In the genomic region with DNA sequence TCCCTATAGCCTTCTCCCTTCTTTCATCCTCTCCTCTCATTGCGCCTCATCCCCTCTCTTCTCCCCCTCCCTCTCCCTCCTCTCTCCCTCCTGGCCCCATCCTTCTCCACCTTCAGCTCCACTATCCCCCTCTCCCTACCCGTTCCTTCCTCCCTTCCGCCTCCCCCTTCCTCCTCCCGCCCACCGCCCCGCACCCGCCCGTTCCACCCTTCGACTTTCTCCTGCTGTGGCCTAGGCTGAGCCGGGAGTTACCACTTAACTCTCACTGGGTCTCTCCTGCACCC, we compare ENCODE assay signal across 10 cellular contexts. TPM values are rescaled to one million over a fixed set of nuclear protein-coding genes. Genes with fewer than 3 reads are reported as not detected.
A peak's percentile ranks its signal among the peaks of the same experiment; 100 is the strongest.
DNase-seq lines count a peak whose midpoint lies in the region; ATAC-seq and TF ChIP-seq lines count a peak whose summit lies in the region.
"Had no signal": no experiment of that assay in that cellular context is flagged by ENCODE, and none has a peak within 500 bp of the region (broad histone marks: within the 10 kb centered on the region; RNA-seq: fewer than 3 reads in every experiment).

No MANE protein-coding gene starts in this region.

- H3K27ac Mint-ChIP-seq in WTC11, result no peak overlapping the region

- ATAC-seq in WTC11 (peak; percentile 33), HG02970 (IDR thresholded peaks at IDR 0.05; ENCODE audit: low FRiP score, unreplicated experiment) (no peak)

- peak overlapping the region; percentile 81 for H3K4me3 ChIP-seq in iPS-18a (ENCODE audit: low read length)
- peak overlapping the region in 6 of 7 experiments; percentile 24 to 46 (median 40) for H3K4me3 ChIP-seq in skin epidermis
- no peak overlapping the region for H3K4me3 ChIP-seq in GM23248

- H3K27me3 Mint-ChIP-seq in WTC11 (ENCODE audit: low read depth), result peaks cover 24% of the 10 kb centered on the region

- no peaks in the 10 kb centered on the region for H4K20me1 ChIP-seq in GM23248 (ENCODE audit: insufficient read depth)

- no peak overlapping the region for H3K4me2 ChIP-seq in GM23248 (ENCODE audit: unreplicated experiment)

- no peak for TF ChIP-seq CTCF in WTC11 (IDR thresholded peaks at IDR 0.05)

- H3K79me2 ChIP-seq in GM23248 (ENCODE audit: insufficient read depth), result no peaks in the 10 kb centered on the region

- H2AFZ ChIP-seq in GM23248, result no peak overlapping the region

- peaks cover 3% of the 10 kb centered on the region for H3K4me1 ChIP-seq in iPS-18a (ENCODE audit: control insufficient read depth, low read depth, low read length)
- H3K4me1 ChIP-seq in GM23248 (ENCODE audit: insufficient read depth), result no peaks in the 10 kb centered on the region

- H3K36me3 ChIP-seq in iPS-18a (ENCODE audit: control insufficient read depth, low read depth, low read length), result no peaks in the 10 kb centered on the region
- no peaks in the 10 kb centered on the region for H3K36me3 ChIP-seq in GM23248 (ENCODE audit: low read depth)

- peaks cover 18% of the 10 kb centered on the region for H3K4me1 Mint-ChIP-seq in WTC11

- 33 to 38% methylated on average over 1 to 10 of the region's 10 CpGs for WGBS in GM23248 (ENCODE audit: low coverage in 1 of 2, low lambda C conversion rate in 2 of 2, missing lambda C conversion rate in 2 of 2), 2 experiments

- H3K9me3 ChIP-seq in iPS-18a (ENCODE audit: control insufficient read depth, low read depth, low read length), result no peaks in the 10 kb centered on the region
- no peaks in the 10 kb centered on the region for H3K9me3 ChIP-seq in GM23248 (ENCODE audit: low read depth)

- no peaks in the 10 kb centered on the region for H3F3A ChIP-seq in GM23248 (ENCODE audit: insufficient read depth)

- POLR2A ChIA-PET in WTC11 (lab: Charles Lee), result interaction anchor here (0.7 to 2.2 kb wide), 7 partner anchors 14 to 104 kb away, joined by 3 to 10 read pairs (median 3); partner anchors contain the start of genes INTS3 and SLC27A3

- H3K27me3 ChIP-seq in iPS-18a (ENCODE audit: control insufficient read depth, insufficient read depth, low read length) (peaks cover 33% of the 10 kb centered on the region), GM23248 (replicated peaks; ENCODE audit: insufficient read depth) (peaks cover 7% of the 10 kb centered on the region; the same call in 1 of the 2 replicates)

- H3K9me3 Mint-ChIP-seq in WTC11, result no peaks in the 10 kb centered on the region

- DNase-seq in D341Med (ENCODE audit: low spot score), result peak; percentile 34
- peak; percentile 28 for DNase-seq in WTC11 (ENCODE audit: low spot score)
- no peak for DNase-seq in GM23248
- DNase-seq in NCI-H2171 treated with DMSO at 0.1 percent for 48 hours (lab: John Stamatoyannopoulos, UW), result no peak
- DNase-seq: DND-41; effector CD8-positive, alpha-beta T cell; stimulated activated CD4-positive, alpha-beta T cell treated with anti-CD3 and anti-CD28 coated beads, Interleukin-2, amount 100 ng/mL, for 48 hours had no signal

- peak overlapping the region; percentile 82 for H3K4me3 Mint-ChIP-seq in WTC11

- peak overlapping the region; percentile 46 for H3K9ac ChIP-seq in iPS-18a (ENCODE audit: low read length)
- H3K9ac ChIP-seq in GM23248, result no peak overlapping the region

- no peaks in the 10 kb centered on the region for H3K9me2 ChIP-seq in GM23248 (ENCODE audit: insufficient read depth)

- H3K36me3 Mint-ChIP-seq in WTC11, result peaks cover 7% of the 10 kb centered on the region; the same call in 1 of the 2 replicates

- H3K27ac ChIP-seq in iPS-18a (ENCODE audit: low read length), result no peak overlapping the region
- H3K27ac ChIP-seq in skin epidermis, result peak overlapping the region in 4 of 21 experiments; percentile 20 to 82 (median 50)
- H3K27ac ChIP-seq in GM23248, result no peak overlapping the region

- CTCF ChIA-PET in WTC11 (lab: Charles Lee), result interaction anchor here (0.6 to 4.7 kb wide), 23 partner anchors 11 to 325 kb away, joined by 3 to 52 read pairs (median 5); partner anchors contain the start of genes CHTOP, INTS3, RAB13 and S100A13

- in situ Hi-C loops in GM23248 (cut with MboI), result no loop called here

TF ChIP-seq in WTC11, 78 proteins besides CTCF, POLR2A, EP300 and RAD21:
- 0 out of 2 replicates have a peak, but pooled peaks have one; percentile 51 for TF ChIP-seq NFE2L1 (CRISPR knock-in tag; IDR thresholded peaks at IDR 0.05)
- peak; percentile 58; the same call in 1 of the 2 replicates for TF ChIP-seq ZNF512 (CRISPR knock-in tag; IDR thresholded peaks at IDR 0.05; ENCODE audit: borderline replicate concordance)
- no peak for TF ChIP-seq ZNF232 (CRISPR knock-in tag; IDR thresholded peaks at IDR 0.05)

RNA-seq across cellular contexts. Expression of gene NPR1, which starts 1.6 kb away (rescaled TPM):
- total RNA-seq in WTC11 (2021), result 13.2 to 16.5 TPM (median 15.9 TPM) in 3 replicates
- total RNA-seq in GM23248 (2014; rRNA removed; shearing (Covaris generic)), result 0.25 TPM in 1 of 2 replicates, not detected in the other
- 0.09 and 0.19 TPM in 2 replicates for polyA plus RNA-seq in GM23248 (2016; fragmentation: Nextera tagmentation; extraction: Ambion mirVana)

RNA-seq across cellular contexts. Expression of gene ILF2, which starts 9.3 kb away (rescaled TPM):
- total RNA-seq in WTC11 (2021), result 311 to 337 TPM (median 313 TPM) in 3 replicates
- 176 and 180 TPM in 2 replicates for total RNA-seq in GM23248 (2014; rRNA removed; shearing (Covaris generic))
- 174 and 178 TPM in 2 replicates for polyA plus RNA-seq in GM23248 (2016; fragmentation: Nextera tagmentation; extraction: Ambion mirVana)

RNA-seq across cellular contexts. Expression of gene SNAPIN, which starts 21.6 kb away (rescaled TPM):
- total RNA-seq in WTC11 (2021), result 23.4 to 29.9 TPM (median 26.7 TPM) in 3 replicates
- 50.2 and 70.5 TPM in 2 replicates for total RNA-seq in GM23248 (2014; rRNA removed; shearing (Covaris generic))
- 82.1 and 83.8 TPM in 2 replicates for polyA plus RNA-seq in GM23248 (2016; fragmentation: Nextera tagmentation; extraction: Ambion mirVana)

RNA-seq across cellular contexts. Expression of gene CHTOP, which starts 46.2 kb away (rescaled TPM):
- 101 to 105 TPM (median 104 TPM) in 3 replicates for total RNA-seq in WTC11 (2021)
- 26.9 and 37.8 TPM in 2 replicates for total RNA-seq in GM23248 (2014; rRNA removed; shearing (Covaris generic))
- 42.2 and 44.2 TPM in 2 replicates for polyA plus RNA-seq in GM23248 (2016; fragmentation: Nextera tagmentation; extraction: Ambion mirVana)

RNA-seq across cellular contexts. Expression of gene INTS3, which starts 47.8 kb away (rescaled TPM):
- 66.8 to 71.3 TPM (median 70.5 TPM) in 3 replicates for total RNA-seq in WTC11 (2021)
- total RNA-seq in GM23248 (2014; rRNA removed; shearing (Covaris generic)), result 40.2 and 41.5 TPM in 2 replicates
- polyA plus RNA-seq in GM23248 (2016; fragmentation: Nextera tagmentation; extraction: Ambion mirVana), result 17.3 and 19.9 TPM in 2 replicates

Comparison
In these comparisons a context has a peak if more than half of its experiments do, and no peak if none do; other contexts are left out.
1. DNase-seq: peak in D341Med (single experiment) and WTC11 (single experiment); none in GM23248 (single experiment) and NCI-H2171 treated with DMSO at 0.1 percent for 48 hours (single experiment).
2. RNA of gene NPR1, which starts 1.6 kb away (total RNA-seq): 13.2 to 16.5 TPM in WTC11; 0.25 TPM in GM23248; every median in the first group is over 10 times any median in the second.